Comparison of ENCODE assay signal across 8 cellular contexts in genomic region chr10:124721295-124722052, GRCh38. TPM values are rescaled to one million over a fixed set of nuclear protein-coding genes. Genes with fewer than 3 reads are reported as not detected.
DNase-seq lines count a peak whose midpoint lies in the region; TF ChIP-seq lines count a peak whose summit lies in the region.

No MANE protein-coding gene starts in this region.

- no peak overlapping the region for H2AFZ ChIP-seq in SU-DHL-6 (ENCODE audit: low read depth, low read length, severe bottlenecking)

- intact Hi-C loops in prostate gland (cut with DNase I) = no loop called here

- TF ChIP-seq POLR2A in prostate gland (IDR thresholded peaks at IDR 0.05) = no peak

- peaks cover 16% of the 10 kb centered on the region for H3F3A ChIP-seq in DOHH2 (ENCODE audit: control insufficient read depth, insufficient read depth)
- H3F3A ChIP-seq in SU-DHL-6 (ENCODE audit: insufficient read depth) = peaks cover 63% of the 10 kb centered on the region

- H3K9ac ChIP-seq in SU-DHL-6 (ENCODE audit: low read length) = peak overlapping the region; percentile 20

- H4K20me1 ChIP-seq in DOHH2 (ENCODE audit: control insufficient read depth, insufficient read depth, low read depth, low read length) (peaks cover 33% of the 10 kb centered on the region), SU-DHL-6 (ENCODE audit: low read depth, low read length) (peaks cover 14% of the 10 kb centered on the region; the same call in 1 of the 2 replicates)

- H3K27me3 ChIP-seq in DOHH2 (ENCODE audit: control insufficient read depth, low read length) = no peaks in the 10 kb centered on the region
- H3K27me3 ChIP-seq in SU-DHL-6 (ENCODE audit: low read length) = no peaks in the 10 kb centered on the region
- H3K27me3 ChIP-seq in esophagus (ENCODE audit: control insufficient read depth in 1 of 2, insufficient read depth in 2 of 2, low read length in 2 of 2) = no peaks in the 10 kb centered on the region
- no peaks in the 10 kb centered on the region for H3K27me3 ChIP-seq in prostate gland (replicated peaks; ENCODE audit: insufficient read depth)

- H3K9me2 ChIP-seq in DOHH2 (replicated peaks; ENCODE audit: control insufficient read depth, low read length) (no peaks in the 10 kb centered on the region), SU-DHL-6 (replicated peaks; ENCODE audit: insufficient read depth, low read length) (no peaks in the 10 kb centered on the region)

- WGBS in esophagus, 2 donors = 45% methylated on average over 18 of the region's 18 CpGs
- 39% methylated on average over 18 of the region's 18 CpGs for WGBS in prostate gland

- H3K4me3 ChIP-seq in DOHH2 (ENCODE audit: low read length) (no peak overlapping the region), SU-DHL-6 (ENCODE audit: insufficient read depth, low read length, poor library complexity, severe bottlenecking) (no peak overlapping the region), esophagus (ENCODE audit: low read depth in 1 of 2, low read length in 2 of 2) (no peak overlapping the region), prostate gland (no peak overlapping the region)

- H3K27ac ChIP-seq in DOHH2 (ENCODE audit: low read depth, low read length) (peak overlapping the region; percentile 1; the same call in 1 of the 2 replicates), SU-DHL-6 (ENCODE audit: low read depth, low read length) (peak overlapping the region; percentile 69), esophagus (ENCODE audit: low read depth in 2 of 2, low read length in 1 of 2) (peak overlapping the region; percentile 84 to 95), prostate gland (peak overlapping the region; percentile 27 to 56)

- TF ChIP-seq CTCF in DOHH2 (IDR thresholded peaks at IDR 0.05; ENCODE audit: low read depth, low read length, poor library complexity, severe bottlenecking) = no peak
- TF ChIP-seq CTCF in SU-DHL-6 (IDR thresholded peaks at IDR 0.05; ENCODE audit: insufficient read depth, low read length, poor library complexity, severe bottlenecking) = no peak
- peak in 1 of 4 experiments; percentile 2 for TF ChIP-seq CTCF in prostate gland (IDR thresholded peaks at IDR 0.05)

- H3K4me1 ChIP-seq in DOHH2 (ENCODE audit: control insufficient read depth, low read length) (peaks cover 88% of the 10 kb centered on the region), esophagus (ENCODE audit: control insufficient read depth in 2 of 2, insufficient read depth in 2 of 2, low read length in 1 of 2) (peaks cover 8 to 46% of the 10 kb centered on the region in 2 donors), prostate gland (replicated peaks) (peaks cover 13% of the 10 kb centered on the region)

- H3K36me3 ChIP-seq in DOHH2 (ENCODE audit: control insufficient read depth, low read length) = peaks cover 39% of the 10 kb centered on the region
- H3K36me3 ChIP-seq in SU-DHL-6 (ENCODE audit: low read length) = 0 out of 2 replicates have a peak, but pooled peaks cover 2% of the 10 kb centered on the region
- no peaks in the 10 kb centered on the region for H3K36me3 ChIP-seq in esophagus (ENCODE audit: control insufficient read depth in 2 of 2, insufficient read depth in 2 of 2, low read length in 1 of 2)
- no peaks in the 10 kb centered on the region for H3K36me3 ChIP-seq in prostate gland

- H3K4me2 ChIP-seq in DOHH2 (ENCODE audit: low read length) (peak overlapping the region; percentile 42), SU-DHL-6 (ENCODE audit: low read depth, low read length, poor library complexity, severe bottlenecking) (peak overlapping the region; percentile 39)

- H3K9me3 ChIP-seq in DOHH2 (ENCODE audit: control insufficient read depth, insufficient read depth, low read length) = no peaks in the 10 kb centered on the region
- no peaks in the 10 kb centered on the region for H3K9me3 ChIP-seq in SU-DHL-6 (ENCODE audit: insufficient read depth, low read length)
- no peaks in the 10 kb centered on the region for H3K9me3 ChIP-seq in esophagus (ENCODE audit: control insufficient read depth in 2 of 2, insufficient read depth in 1 of 2, low read depth in 1 of 2, low read length in 1 of 2)
- no peaks in the 10 kb centered on the region for H3K9me3 ChIP-seq in prostate gland

- peak; percentile 72 for DNase-seq in prostate gland (ENCODE audit: low spot score)
- no peak for DNase-seq in NCI-H524 (lab: John Stamatoyannopoulos, UW)
- DNase-seq in NCI-H2227 treated with DMSO at 0.1 percent for 48 hours (lab: John Stamatoyannopoulos, UW) = no peak
- no peak for DNase-seq in NCI-H748 treated with DMSO at 0.1 percent for 48 hours (lab: John Stamatoyannopoulos, UW)
- DNase-seq in hepatic stellate cell (ENCODE audit: low spot score) = no peak

- H3K79me2 ChIP-seq in DOHH2 (ENCODE audit: control insufficient read depth, low read length) (peaks cover 97% of the 10 kb centered on the region), SU-DHL-6 (ENCODE audit: insufficient read depth, low read length) (peaks cover 100% of the 10 kb centered on the region)

RNA-seq across cellular contexts. Expression of gene FAM53B, which starts 22.7 kb away (rescaled TPM):
- 10 to 100 TPM in 1 of 2 donors, 1 to 10 TPM in 1; 9.0 to 16.8 TPM for polyA plus RNA-seq in esophagus
- total RNA-seq in prostate gland = 100 to 1,000 TPM in 1 of 2 donors, 10 to 100 TPM in 1; 28.9 to 101 TPM

Comparison
In these comparisons a context has a peak if more than half of its experiments do, and no peak if none do; other contexts are left out.
1. H3K27ac ChIP-seq: peak in every context shown above with its lines; median percentile 90 in esophagus; 69 in SU-DHL-6; 42 in prostate gland; 1 in DOHH2.